ENCODE assay signal across 27 cellular contexts in genomic region chr11:81129618-81130017, GRCh38.
"Had no signal": no experiment of that assay in that cellular context is flagged by ENCODE, and none has a peak within 500 bp of the region (broad histone marks: within the 10 kb centered on the region; RNA-seq: fewer than 3 reads in every experiment).

No MANE protein-coding gene starts in this region.

- ATAC-seq: stimulated activated effector memory CD8-positive, alpha-beta T cell treated with anti-CD3 and anti-CD28 coated beads, Interleukin-12 subunit alpha, Interleukin-12 subunit beta, amount 100 ng/mL, for 72 hours; stimulated activated memory B cell treated with anti-CD40 and anti-IgM and Interleukin-4, amounts not matched to agents 10 μg/mL and 1 μg/mL and 100 μg/mL, for 72 hours; stimulated activated naive B cell treated with anti-CD40 and anti-IgM and Interleukin-4, amounts not matched to agents 10 μg/mL and 1 μg/mL and 100 μg/mL, for 72 hours; stimulated activated naive CD8-positive, alpha-beta T cell treated with anti-CD3 and anti-CD28 coated beads, Interleukin-15, amount 100 ng/mL, for 72 hours; stimulated activated naive CD8-positive, alpha-beta T cell treated with anti-CD3 and anti-CD28 coated beads, Interleukin-15, Interleukin-2, amounts not matched to agents 100 U/mL and 50 U/mL, for 24 hours; upper lobe of right lung had no signal

- FAIRE-seq: urothelium cell line had no signal

- H3K9me3 ChIP-seq: stomach, suprapubic skin, testis, thoracic aorta, thyroid gland, tibial artery, tibial nerve, transverse colon, upper lobe of left lung, upper lobe of right lung, uterus, vagina had no signal

- H3K27ac ChIP-seq: stomach, suprapubic skin, testis, thoracic aorta, thyroid gland, tibial artery, tibial nerve, transverse colon, upper lobe of left lung, upper lobe of right lung, uterus, vagina had no signal

- H3K36me3 ChIP-seq: stomach, suprapubic skin, thoracic aorta, thyroid gland, tibial artery, tibial nerve, transverse colon, upper lobe of left lung, upper lobe of right lung, uterus, vagina had no signal

- H3K27me3 ChIP-seq: stomach, suprapubic skin, testis, thyroid gland, tibial artery, tibial nerve, transverse colon, upper lobe of left lung, upper lobe of right lung, uterus, vagina had no signal

- H3K4me3 ChIP-seq: stomach, suprapubic skin, testis, thoracic aorta, thyroid gland, tibial artery, tibial nerve, transverse colon, upper lobe of left lung, upper lobe of right lung, uterus, vagina had no signal

- DNase-seq: stimulated activated CD4-positive, alpha-beta T cell treated with anti-CD3 and anti-CD28 coated beads, Interleukin-2, amount 100 ng/mL, for 48 hours; stimulated activated CD4-positive, alpha-beta T cell treated with anti-CD3 and anti-CD28 coated beads, Interleukin-4, amount 100 ng/mL, for 1 hour; stimulated activated CD4-positive, alpha-beta T cell treated with anti-CD3 and anti-CD28 coated beads, Interleukin-4, amount 100 ng/mL, for 24 hours; stimulated activated CD4-positive, alpha-beta T cell treated with anti-CD3 and anti-CD28 coated beads, Interleukin-4, amount 100 ng/mL, for 4 hours; stimulated activated CD8-positive, alpha-beta memory T cell treated with anti-CD3 and anti-CD28 coated beads, Interleukin-4, amount 100 ng/mL, for 48 hours; stimulated activated naive B cell treated with anti-CD40 and anti-IgM and Interleukin-4, amounts not matched to agents 10 μg/mL and 1 μg/mL and 100 μg/mL, for 72 hours; stimulated activated naive CD4-positive, alpha-beta T cell; stimulated activated naive CD4-positive, alpha-beta T cell treated with Interleukin-2 at 50 U/mL for 16 hours; stimulated activated naive CD8-positive, alpha-beta T cell treated with anti-CD3 and anti-CD28 coated beads, Interleukin-15, amount 100 ng/mL, for 72 hours; stimulated activated naive CD8-positive, alpha-beta T cell treated with anti-CD3 and anti-CD28 coated beads, Interleukin-15, Interleukin-2, amounts not matched to agents 100 U/mL and 50 U/mL, for 24 hours; stomach; substantia nigra; testis; thyroid gland; tibial artery; transverse colon; trophoblast cell; upper lobe of left lung; upper lobe of right lung; uterus had no signal

- H3K4me1 ChIP-seq: stomach, suprapubic skin, testis, thyroid gland, tibial artery, tibial nerve, transverse colon, upper lobe of left lung, upper lobe of right lung, uterus, vagina had no signal
